Comparison of ENCODE assay signal across 21 cellular contexts in genomic region chr4:110751991-110752390, GRCh38.
A peak's percentile ranks its signal among the peaks of the same experiment; 100 is the strongest.
DNase-seq lines count a peak whose midpoint lies in the region; ATAC-seq and TF ChIP-seq lines count a peak whose summit lies in the region.
"Had no signal": no experiment of that assay in that cellular context is flagged by ENCODE, and none has a peak within 500 bp of the region (broad histone marks: within the 10 kb centered on the region; RNA-seq: fewer than 3 reads in every experiment).

No MANE protein-coding gene starts in this region.

- H3K4me3 ChIP-seq in AG10803 (ENCODE audit: low read length): no peak overlapping the region
- H3K4me3 ChIP-seq in smooth muscle cell: no peak overlapping the region
- H3K4me3 ChIP-seq: A549, BLaER1, GM12878, GM23338 had no signal

- no peaks in the 10 kb centered on the region for H3K27me3 ChIP-seq in smooth muscle cell (ENCODE audit: low read depth)
- H3K27me3 ChIP-seq: BLaER1 had no signal

- no peaks in the 10 kb centered on the region for H3F3A ChIP-seq in smooth muscle cell (ENCODE audit: low read depth)

- WGBS in smooth muscle cell (ENCODE audit: low lambda C conversion rate): 16% methylated on average over 2 of the region's 2 CpGs

- H3K4me1 ChIP-seq in smooth muscle cell (ENCODE audit: low read depth): peaks cover 27% of the 10 kb centered on the region
- H3K4me1 ChIP-seq: A549, BLaER1, Caco-2 had no signal

- peak overlapping the region; percentile 62 for H3K4me2 ChIP-seq in smooth muscle cell
- H3K4me2 ChIP-seq: A549, BLaER1, GM23338 had no signal

- H3K9me3 ChIP-seq in smooth muscle cell (replicated peaks; ENCODE audit: low read depth): no peaks in the 10 kb centered on the region
- H3K9me3 ChIP-seq: A549, BLaER1, Caco-2 had no signal

- intact Hi-C loops in head of caudate nucleus (cut with DNase I): no loop called here

- H3K27ac ChIP-seq in smooth muscle cell (ENCODE audit: low read depth): peak overlapping the region; percentile 87
- H3K27ac ChIP-seq: A549, BLaER1, C4-2B had no signal

- no peak for TF ChIP-seq CTCF in AG10803 (conservative IDR thresholded peaks at IDR 0.05; ENCODE audit: low read length)
- no peak for TF ChIP-seq CTCF in smooth muscle cell (IDR thresholded peaks at IDR 0.05; ENCODE audit: borderline replicate concordance, insufficient read depth, poor library complexity, severe bottlenecking)

- no peaks in the 10 kb centered on the region for H3K79me2 ChIP-seq in smooth muscle cell (ENCODE audit: low read depth)

- ATAC-seq in HG03095 (IDR thresholded peaks at IDR 0.05; ENCODE audit: unreplicated experiment): no peak
- ATAC-seq: A549; CD8-positive, alpha-beta T cell; GM12878; GM23338; HCT116 had no signal

- DNase-seq in AG10803 (ENCODE audit: low read depth): peak; percentile 38
- DNase-seq in amniotic epithelial cell (ENCODE audit: low read depth): peak; percentile 84
- DNase-seq in iris pigment epithelial cell (ENCODE audit: low read depth): peak; percentile 68
- DNase-seq in smooth muscle cell (lab: John Stamatoyannopoulos, UW; ENCODE audit: unreplicated experiment): no peak
- DNase-seq in head of caudate nucleus: no peak
- DNase-seq in HuH-7 (ENCODE audit: low spot score): no peak
- DNase-seq: 8988T; ACHN; Caco-2; CD4-positive, CD25-positive, alpha-beta regulatory T cell; CD8-positive, alpha-beta T cell; DMS153; DND-41; H9 had no signal

- H3K36me3 ChIP-seq in smooth muscle cell (ENCODE audit: low read depth): no peaks in the 10 kb centered on the region
- H3K36me3 ChIP-seq: BLaER1 had no signal

- H4K20me1 ChIP-seq in smooth muscle cell (ENCODE audit: low read depth): no peaks in the 10 kb centered on the region
- H4K20me1 ChIP-seq: BLaER1 had no signal

- peak overlapping the region; percentile 17 for H2AFZ ChIP-seq in smooth muscle cell (ENCODE audit: low read depth)
- H2AFZ ChIP-seq: GM23338 had no signal

- H3K9ac ChIP-seq in smooth muscle cell (ENCODE audit: low read depth): peak overlapping the region; percentile 27
- H3K9ac ChIP-seq: BLaER1 had no signal

Comparison
In these comparisons a context has a peak if more than half of its experiments do, and no peak if none do; other contexts are left out.
1. DNase-seq: peak in AG10803 (single experiment), amniotic epithelial cell (single experiment) and iris pigment epithelial cell (single experiment); none in smooth muscle cell (single experiment), head of caudate nucleus (0 of 42) and HuH-7 (single experiment).